Comparison of ENCODE assay signal across 19 cellular contexts in the genomic region with DNA sequence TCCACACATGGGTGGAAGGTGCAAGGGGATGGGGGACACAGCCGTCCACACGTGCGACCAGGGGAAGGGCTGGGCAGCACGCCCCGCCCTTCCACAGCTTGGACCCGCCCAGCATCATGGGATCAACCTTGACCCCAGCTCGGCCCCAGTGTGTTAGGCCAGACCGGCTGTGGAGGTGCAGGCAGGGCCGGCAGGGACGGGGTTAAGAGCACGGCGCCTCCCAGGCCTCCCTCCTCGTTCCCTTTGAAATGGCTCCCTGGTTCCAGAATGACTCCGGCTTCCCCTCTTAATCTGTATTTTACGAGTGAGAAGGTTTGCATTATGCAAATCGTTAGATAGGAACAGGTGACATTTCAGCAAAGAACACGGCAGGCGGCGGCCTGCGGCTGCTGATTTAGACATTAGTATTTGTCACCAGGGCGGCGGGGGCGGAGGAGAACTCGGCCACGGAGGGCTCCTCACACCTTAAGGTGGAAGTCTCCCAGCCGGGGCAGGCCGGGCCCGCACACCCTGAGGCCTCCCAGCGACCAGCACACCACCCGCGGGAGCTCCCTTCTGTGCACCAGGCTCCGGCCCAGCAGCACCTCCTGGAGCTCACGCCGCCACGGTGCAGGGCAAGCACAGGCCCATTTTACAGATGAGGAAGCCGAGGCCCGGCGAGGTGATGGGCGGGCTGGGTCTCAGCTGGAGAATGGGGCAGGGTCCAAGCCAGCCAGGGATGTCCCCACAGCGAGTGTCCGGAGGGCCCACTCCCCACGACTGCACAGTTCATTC.
DNase-seq lines count a peak whose midpoint lies in the region; ATAC-seq and TF ChIP-seq lines count a peak whose summit lies in the region.
"Had no signal": no experiment of that assay in that cellular context is flagged by ENCODE, and none has a peak within 500 bp of the region (broad histone marks: within the 10 kb centered on the region; RNA-seq: fewer than 3 reads in every experiment).

No MANE protein-coding gene starts in this region.

- peak overlapping the region; percentile 43 for H2AFZ ChIP-seq in IMR-90 (replicated peaks; ENCODE audit: low read length, poor library complexity)
- H2AFZ ChIP-seq: PC-9 had no signal

- H4K91ac ChIP-seq in IMR-90 (ENCODE audit: insufficient read depth, low read depth, low read length), result no peak overlapping the region

- H4K5ac ChIP-seq in IMR-90 (ENCODE audit: low read depth, low read length), result no peak overlapping the region

- no peaks in the 10 kb centered on the region for H3K79me1 ChIP-seq in IMR-90 (ENCODE audit: low read depth in 1 of 2, low read length in 2 of 2)

- no peak overlapping the region for H3K4ac ChIP-seq in IMR-90 (ENCODE audit: low read depth, low read length)

- peak; percentile 38 for DNase-seq in DMS53 (lab: John Stamatoyannopoulos, UW)
- DNase-seq in DMS53 treated with DMSO at 0.1 percent for 48 hours (lab: John Stamatoyannopoulos, UW; ENCODE audit: unreplicated experiment), result no peak
- DNase-seq in IMR-90, result no peak
- DNase-seq in head of caudate nucleus, result peak in 30 of 42 donors; percentile 14 to 70 (median 43)
- DNase-seq in retina, result peak; percentile 16
- no peak for DNase-seq in 8988T
- DNase-seq in testis, result no peak
- DNase-seq: activated gamma-delta T cell; CD4-positive, CD25-positive, alpha-beta regulatory T cell; EL; NCI-H1694 treated with DMSO at 0.1 percent for 48 hours; NCI-H510A treated with DMSO at 0.1 percent for 48 hours; occipital lobe; PC-9; small intestine had no signal

- dilution Hi-C loops in IMR-90 (cut with HindIII; ENCODE audit: low sequenced_read_pairs, unreplicated experiment), result no loop called here

- no peak overlapping the region for H2AK9ac ChIP-seq in IMR-90 (replicated peaks; ENCODE audit: low read depth, low read length, poor library complexity)

- H3K56ac ChIP-seq in IMR-90 (ENCODE audit: extremely low read depth, insufficient read depth, low read length), result no peak overlapping the region

- H3K4me3 ChIP-seq in IMR-90 (ENCODE audit: insufficient read depth, low read depth, low read length), result no peak overlapping the region
- H3K4me3 ChIP-seq in testis, result no peak overlapping the region
- H3K4me3 ChIP-seq: ascending aorta, PC-9 had no signal

- POLR2A ChIA-PET in IMR-90 (lab: Charles Lee; ENCODE audit: unreplicated experiment), result no interaction called here

- H3K9me3 ChIP-seq in IMR-90 (ENCODE audit: control insufficient read depth, insufficient read depth, low read length) (no peaks in the 10 kb centered on the region), testis (no peaks in the 10 kb centered on the region)
- H3K9me3 ChIP-seq: ascending aorta, upper lobe of left lung had no signal

- no peak overlapping the region for H3K18ac ChIP-seq in IMR-90 (ENCODE audit: low read depth, low read length)

- no peak overlapping the region for H2BK120ac ChIP-seq in IMR-90 (ENCODE audit: low read depth, low read length)

- no peak overlapping the region for H3K14ac ChIP-seq in IMR-90 (replicated peaks; ENCODE audit: low read depth, low read length)

- H4K8ac ChIP-seq in IMR-90 (ENCODE audit: low read depth in 2 of 2, low read length in 2 of 2), result no peak overlapping the region

- no peaks in the 10 kb centered on the region for H4K20me1 ChIP-seq in IMR-90 (ENCODE audit: insufficient read depth, low read length)

- no peak for ATAC-seq in IMR-90 (ENCODE audit: low read depth)
- no peak for ATAC-seq in GM18517 (IDR thresholded peaks at IDR 0.05; ENCODE audit: unreplicated experiment)
- ATAC-seq: stimulated activated effector memory CD8-positive, alpha-beta T cell treated with anti-CD3 and anti-CD28 coated beads, Interleukin-12 subunit alpha, Interleukin-12 subunit beta, amount 100 ng/mL, for 72 hours had no signal

- H3K36me3 ChIP-seq in IMR-90 (ENCODE audit: control insufficient read depth, insufficient read depth, low read length), result no peaks in the 10 kb centered on the region
- no peaks in the 10 kb centered on the region for H3K36me3 ChIP-seq in testis (ENCODE audit: low read depth, missing control alignments)
- H3K36me3 ChIP-seq: ascending aorta, upper lobe of left lung had no signal

- H3K27ac ChIP-seq in IMR-90 (ENCODE audit: insufficient read depth, low read length), result no peak overlapping the region
- H3K27ac ChIP-seq in testis, result no peak overlapping the region
- H3K27ac ChIP-seq: ascending aorta, PC-9 had no signal

- no peak overlapping the region for H2BK15ac ChIP-seq in IMR-90 (ENCODE audit: low read depth, low read length)

- no peak overlapping the region for H3K9ac ChIP-seq in IMR-90 (ENCODE audit: low read depth, low read length)

- intact Hi-C loops in IMR-90 (cut with micrococcal nuclease), result no loop called here
- intact Hi-C loops in head of caudate nucleus (cut with DNase I), result no loop called here
- intact Hi-C loops in testis (cut with DNase I; ENCODE audit: low total_unique reads), result no loop called here

- CTCF ChIA-PET in IMR-90 (lab: Yijun Ruan, JAX), result no interaction called here

- H3K27me3 ChIP-seq in IMR-90 (ENCODE audit: control insufficient read depth, insufficient read depth, low read length), result peaks cover 29% of the 10 kb centered on the region
- H3K27me3 ChIP-seq in testis, result no peaks in the 10 kb centered on the region
- H3K27me3 ChIP-seq: ascending aorta had no signal

- no peak for TF ChIP-seq RAD21 in IMR-90 (IDR thresholded peaks at IDR 0.05; ENCODE audit: low read length)

- no TSS peak for BruUV-seq in IMR-90 (replicated peaks; lab: Mats Ljungman, UMichigan)

- H3K9me1 ChIP-seq in IMR-90 (ENCODE audit: insufficient read depth, low read length), result no peaks in the 10 kb centered on the region

- no peak overlapping the region for H2AK5ac ChIP-seq in IMR-90 (ENCODE audit: low read depth, low read length)

- H3K4me2 ChIP-seq in IMR-90 (ENCODE audit: low read depth, low read length), result no peak overlapping the region
- H3K4me2 ChIP-seq: PC-9 had no signal

- TF ChIP-seq CTCF in IMR-90 (conservative IDR thresholded peaks at IDR 0.05; ENCODE audit: low read depth, low read length), result no peak
- no peak for TF ChIP-seq CTCF in testis (IDR thresholded peaks at IDR 0.05)

- H2BK5ac ChIP-seq in IMR-90 (ENCODE audit: low read depth, low read length, poor library complexity, severe bottlenecking), result no peak overlapping the region

- TF ChIP-seq POLR2A in IMR-90 (IDR thresholded peaks at IDR 0.05; ENCODE audit: low read depth, low read length) (no peak), testis (IDR thresholded peaks at IDR 0.05) (no peak)

- no peak overlapping the region for H2BK20ac ChIP-seq in IMR-90 (ENCODE audit: low read depth, low read length)

- no peaks in the 10 kb centered on the region for H3K4me1 ChIP-seq in IMR-90 (ENCODE audit: control insufficient read depth, insufficient read depth, low read length)
- H3K4me1 ChIP-seq in testis, result peaks cover 4% of the 10 kb centered on the region
- H3K4me1 ChIP-seq: ascending aorta had no signal

- WGBS in IMR-90 (ENCODE audit: extremely low coverage in 2 of 2, insufficient read length in 1 of 2), 2 experiments, result 31% methylated on average over 24 of the region's 42 CpGs; no CpG with 5 or more reads in 1 of the 2 experiments
- WGBS in testis, 2 donors, result 24 to 39% methylated on average over 16 to 42 of the region's 42 CpGs

- in situ Hi-C loops in IMR-90 (cut with MboI; ENCODE audit: low sequenced_read_pairs), result no loop called here

- no peak overlapping the region for H3K23ac ChIP-seq in IMR-90 (ENCODE audit: low read depth, low read length)

TF ChIP-seq in IMR-90, 13 proteins besides CTCF, POLR2A, EP300 and RAD21:
- TF ChIP-seq MAFK (IDR thresholded peaks at IDR 0.05; ENCODE audit: low read depth, low read length), result no peak

Comparison
In these comparisons a context has a peak if more than half of its experiments do, and no peak if none do; other contexts are left out.
1. DNase-seq: peak in DMS53 (single experiment), head of caudate nucleus (30 of 42) and retina (single experiment); none in DMS53 treated with DMSO at 0.1 percent for 48 hours (single experiment), IMR-90 (single experiment), 8988T (single experiment) and testis (single experiment).